8 cellular contexts compared by ENCODE assay signal in genomic region chr14:90759370-90760054, GRCh38. TPM values are rescaled to one million over a fixed set of nuclear protein-coding genes. Genes with fewer than 3 reads are reported as not detected.
A peak's percentile ranks its signal among the peaks of the same experiment; 100 is the strongest.
DNase-seq lines count a peak whose midpoint lies in the region; ATAC-seq and TF ChIP-seq lines count a peak whose summit lies in the region.

No MANE protein-coding gene starts in this region.

- H4K20me1 ChIP-seq in H9 (ENCODE audit: control insufficient read depth, insufficient read depth, insufficient read length), result no peaks in the 10 kb centered on the region

- no peak overlapping the region for H2BK15ac ChIP-seq in H9 (ENCODE audit: low read depth, low read length)

- H3K4me3 ChIP-seq in left lung (no peak overlapping the region), upper lobe of left lung (no peak overlapping the region)

- peaks cover 0 to 18% of the 10 kb centered on the region in 2 donors for H3K9me3 ChIP-seq in left lung
- no peaks in the 10 kb centered on the region for H3K9me3 ChIP-seq in H9 (ENCODE audit: control insufficient read depth, low read depth, low read length)
- H3K9me3 ChIP-seq in upper lobe of left lung, result peaks cover 0 to 10% (median 4%) of the 10 kb centered on the region in 4 donors

- no peak for TF ChIP-seq EP300 in upper lobe of left lung (IDR thresholded peaks at IDR 0.05)

- peak; percentile 12 for DNase-seq in stimulated activated CD4-positive, alpha-beta T cell treated with anti-CD3 and anti-CD28 coated beads, Interleukin-15, amount 100 ng/mL, for 24 hours
- DNase-seq in stimulated activated CD4-positive, alpha-beta T cell treated with anti-CD3 and anti-CD28 coated beads, Interleukin-4, amount 100 ng/mL, for 1 hour, result no peak
- DNase-seq in T-helper 2 cell treated with Interferon-gamma antibody and Interleukin-4, amounts not matched to agents 5 μg/mL and 100 μg/mL, for 36 hours (ENCODE audit: low spot score), result no peak
- no peak for DNase-seq in left lung
- DNase-seq in NCI-H748 treated with DMSO at 0.1 percent for 48 hours (lab: John Stamatoyannopoulos, UW), result no peak
- DNase-seq in H9, result no peak
- DNase-seq in upper lobe of left lung, result no peak
- no peak for DNase-seq in GDM1 (lab: John Stamatoyannopoulos, UW)

- no peak overlapping the region for H2BK120ac ChIP-seq in H9 (ENCODE audit: low read depth, low read length, poor library complexity, severe bottlenecking)

- H3K4me1 ChIP-seq in left lung, result peaks cover 5 to 16% of the 10 kb centered on the region in 2 donors
- no peaks in the 10 kb centered on the region; the same call in 1 of the 2 replicates for H3K4me1 ChIP-seq in H9 (ENCODE audit: insufficient read depth, low read length)
- H3K4me1 ChIP-seq in upper lobe of left lung, result peaks cover 13 to 17% (median 16%) of the 10 kb centered on the region in 4 donors

- intact Hi-C loops in left lung (cut with DNase I), result no loop called here

- no peak overlapping the region for H3K23ac ChIP-seq in H9 (ENCODE audit: insufficient read length, low read depth, low read length)

- no peak overlapping the region for H3K56ac ChIP-seq in H9 (ENCODE audit: insufficient read length, low read depth, low read length)

- H4K5ac ChIP-seq in H9 (ENCODE audit: insufficient read length, low read depth, low read length), result no peak overlapping the region

- no peak overlapping the region for H4K91ac ChIP-seq in H9 (ENCODE audit: insufficient read length, low read depth, low read length)

- H3K4me1 Mint-ChIP-seq in T-helper 2 cell treated with Interferon-gamma antibody and Interleukin-4, amounts not matched to agents 5 μg/mL and 100 μg/mL, for 36 hours (ENCODE audit: low read depth), result peaks cover 14% of the 10 kb centered on the region
- H3K4me1 Mint-ChIP-seq in H9, result peaks cover 17 to 20% of the 10 kb centered on the region in 2 experiments

- no peak overlapping the region for H3K14ac ChIP-seq in H9 (ENCODE audit: insufficient read depth, low read length)

- peaks cover 2% of the 10 kb centered on the region for H3K36me3 Mint-ChIP-seq in T-helper 2 cell treated with Interferon-gamma antibody and Interleukin-4, amounts not matched to agents 5 μg/mL and 100 μg/mL, for 36 hours (ENCODE audit: low read depth)
- peaks cover 0 to 8% (median 5%) of the 10 kb centered on the region in 3 experiments; a peak in 4 of 7 replicates for H3K36me3 Mint-ChIP-seq in H9 (ENCODE audit: insufficient read depth in 1 of 3, low read depth in 3 of 3)

- H3K27me3 Mint-ChIP-seq in T-helper 2 cell treated with Interferon-gamma antibody and Interleukin-4, amounts not matched to agents 5 μg/mL and 100 μg/mL, for 36 hours (ENCODE audit: low read depth), result peaks cover 14% of the 10 kb centered on the region
- H3K27me3 Mint-ChIP-seq in H9 (ENCODE audit: low read depth), result peaks cover 12% of the 10 kb centered on the region

- H3K79me1 ChIP-seq in H9 (ENCODE audit: insufficient read depth, low read depth, low read length, poor library complexity, severe bottlenecking), result no peaks in the 10 kb centered on the region

- H3K79me2 ChIP-seq in H9 (ENCODE audit: insufficient read depth, low read length), result no peaks in the 10 kb centered on the region

- H3K36me3 ChIP-seq in left lung, result no peaks in the 10 kb centered on the region
- H3K36me3 ChIP-seq in upper lobe of left lung, result no peaks in the 10 kb centered on the region

- no peak overlapping the region for H2BK12ac ChIP-seq in H9 (ENCODE audit: insufficient read length, low read depth, low read length)

- peaks cover 3% of the 10 kb centered on the region for H3K23me2 ChIP-seq in H9 (ENCODE audit: insufficient read length, low read depth, low read length, poor library complexity, severe bottlenecking)

- H4K8ac ChIP-seq in H9 (replicated peaks; ENCODE audit: insufficient read length, low read depth, low read length), result no peak overlapping the region

- no peak overlapping the region for H2AK5ac ChIP-seq in H9 (ENCODE audit: insufficient read length, low read length)

- no peaks in the 10 kb centered on the region for H3K27me3 ChIP-seq in left lung
- no peaks in the 10 kb centered on the region for H3K27me3 ChIP-seq in H9 (ENCODE audit: insufficient read depth, low read length)
- no peaks in the 10 kb centered on the region for H3K27me3 ChIP-seq in upper lobe of left lung

- no peak overlapping the region for H3T11ph ChIP-seq in H9 (ENCODE audit: low read length)

- H3K9me3 Mint-ChIP-seq in T-helper 2 cell treated with Interferon-gamma antibody and Interleukin-4, amounts not matched to agents 5 μg/mL and 100 μg/mL, for 36 hours, result peaks cover 11% of the 10 kb centered on the region
- H3K9me3 Mint-ChIP-seq in H9, result peaks cover 4 to 14% of the 10 kb centered on the region in 2 experiments

- H2BK20ac ChIP-seq in H9 (ENCODE audit: low read depth, low read length, poor library complexity, severe bottlenecking), result no peak overlapping the region

- H2AFZ ChIP-seq in H9 (ENCODE audit: low read length), result no peak overlapping the region

- no CpG with 5 or more reads among the region's 7 CpGs for WGBS in H9 (ENCODE audit: extremely low coverage, insufficient read length, low lambda C conversion rate)
- 79 to 80% methylated on average over 7 of the region's 7 CpGs for WGBS in upper lobe of left lung, 2 donors

- H3K4me2 ChIP-seq in H9 (ENCODE audit: insufficient read depth, insufficient read length, low read length), result no peak overlapping the region

- peak overlapping the region; percentile 77 for H3K4me3 Mint-ChIP-seq in T-helper 2 cell treated with Interferon-gamma antibody and Interleukin-4, amounts not matched to agents 5 μg/mL and 100 μg/mL, for 36 hours
- H3K4me3 Mint-ChIP-seq in H9, result no peak overlapping the region

- no peak overlapping the region for H3K18ac ChIP-seq in H9 (ENCODE audit: insufficient read length, low read depth, low read length)

- H3K4ac ChIP-seq in H9 (ENCODE audit: low read depth, low read length), result no peak overlapping the region

- no peak for ATAC-seq in left lung
- no peak for ATAC-seq in upper lobe of left lung (ENCODE audit: low FRiP score in 2 of 2)

- no peak overlapping the region for H3K9ac ChIP-seq in H9 (ENCODE audit: extremely low read depth, insufficient read length, low read length)

- no peak for TF ChIP-seq POLR2A in upper lobe of left lung (IDR thresholded peaks at IDR 0.05)

- H2BK5ac ChIP-seq in H9 (ENCODE audit: insufficient read length, low read length), result no peak overlapping the region

- H3K27ac ChIP-seq in left lung, result peak overlapping the region; percentile 77 to 79
- H3K27ac ChIP-seq in H9 (ENCODE audit: insufficient read length, low read depth, low read length), result no peak overlapping the region
- peak overlapping the region in 2 of 4 donors; percentile 87 to 91 for H3K27ac ChIP-seq in upper lobe of left lung

- TF ChIP-seq CTCF in left lung (IDR thresholded peaks at IDR 0.05) (no peak), H9 (conservative IDR thresholded peaks at IDR 0.05) (no peak), upper lobe of left lung (IDR thresholded peaks at IDR 0.05) (no peak)

- peak overlapping the region; percentile 44 for H3K27ac Mint-ChIP-seq in T-helper 2 cell treated with Interferon-gamma antibody and Interleukin-4, amounts not matched to agents 5 μg/mL and 100 μg/mL, for 36 hours
- H3K27ac Mint-ChIP-seq in H9, result no peak overlapping the region; a peak in 1 of 7 replicates

RNA-seq across cellular contexts. Expression of gene TTC7B, which starts 56.7 kb away (rescaled TPM):
- 10 to 100 TPM; 26.8 to 33.1 TPM for total RNA-seq in left lung
- 30.3 and 33.7 TPM in 2 replicates for total RNA-seq in H9 (2021)
- 10 to 100 TPM; 13.5 to 87.3 (median 37.5) TPM for total RNA-seq in upper lobe of left lung
